In the genomic region with DNA sequence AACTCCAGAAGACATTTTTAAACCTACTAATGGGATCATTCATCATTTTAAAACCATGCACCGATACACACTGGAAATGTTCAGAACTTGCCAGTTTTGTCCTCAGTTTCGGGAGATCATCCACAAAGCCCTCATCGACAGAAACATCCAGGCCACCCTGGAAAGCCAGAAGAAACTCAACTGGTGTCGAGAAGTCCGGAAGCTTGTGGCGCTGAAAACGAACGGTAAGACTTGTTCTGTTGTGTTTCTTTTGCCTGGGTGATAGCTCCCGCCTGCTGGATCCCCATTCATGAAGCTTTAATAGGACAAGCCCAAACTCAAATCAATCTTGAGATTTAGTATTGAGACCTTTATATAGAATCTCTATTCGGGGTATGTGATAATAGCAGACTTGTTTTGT, we compare ENCODE assay signal across 11 cellular contexts. TPM values are rescaled to one million over a fixed set of nuclear protein-coding genes. Genes with fewer than 3 reads are reported as not detected.
DNase-seq lines count a peak whose midpoint lies in the region; ATAC-seq, FAIRE-seq and TF ChIP-seq lines count a peak whose summit lies in the region.
"Had no signal": no experiment of that assay in that cellular context is flagged by ENCODE, and none has a peak within 500 bp of the region (broad histone marks: within the 10 kb centered on the region; RNA-seq: fewer than 3 reads in every experiment).

No MANE protein-coding gene starts in this region.

- no peaks in the 10 kb centered on the region for H3K27me3 Mint-ChIP-seq in activated CD4-positive, alpha-beta T cell treated with anti-CD3 and anti-CD28 coated beads for 36 hours
- no peaks in the 10 kb centered on the region for H3K27me3 Mint-ChIP-seq in activated T-helper 17 cell treated with anti-CD3 and anti-CD28 coated beads, Interleukin-2, amount 50 U/mL, for 72 hours

- H3K36me3 Mint-ChIP-seq in activated CD4-positive, alpha-beta T cell treated with anti-CD3 and anti-CD28 coated beads for 36 hours (ENCODE audit: low read depth), result peaks cover 90% of the 10 kb centered on the region
- peaks cover 100% of the 10 kb centered on the region for H3K36me3 Mint-ChIP-seq in activated T-helper 17 cell treated with anti-CD3 and anti-CD28 coated beads, Interleukin-2, amount 50 U/mL, for 72 hours (ENCODE audit: low read depth)

- H3K4me1 ChIP-seq in iPS-20b (ENCODE audit: insufficient read depth, low read length), result peaks cover 9% of the 10 kb centered on the region
- H3K4me1 ChIP-seq in stomach, result peaks cover 40 to 83% (median 61%) of the 10 kb centered on the region in 4 donors
- peaks cover 0 to 33% (median 9%) of the 10 kb centered on the region in 3 donors for H3K4me1 ChIP-seq in pancreas

- CTCF ChIA-PET in activated CD4-positive, alpha-beta T cell treated with anti-CD3 and anti-CD28 coated beads for 36 hours (lab: Charles Lee), result interaction anchor here (0.6 to 10.9 kb wide), 34 partner anchors 11 to 238 kb away, joined by 3 to 137 read pairs (median 5); no protein-coding TSS in a partner anchor

- H3K9me3 Mint-ChIP-seq in activated CD4-positive, alpha-beta T cell treated with anti-CD3 and anti-CD28 coated beads for 36 hours (ENCODE audit: low read depth), result no peaks in the 10 kb centered on the region
- H3K9me3 Mint-ChIP-seq in activated T-helper 17 cell treated with anti-CD3 and anti-CD28 coated beads, Interleukin-2, amount 50 U/mL, for 72 hours, result no peaks in the 10 kb centered on the region
- H3K9me3 Mint-ChIP-seq: GM23338 had no signal

- 76 to 84% (median 76%) methylated on average over 10 of the region's 10 CpGs for WGBS in stomach, 5 donors
- WGBS in pancreas, 2 donors, result 78 to 79% methylated on average over 10 of the region's 10 CpGs

- no peaks in the 10 kb centered on the region for H3K9me3 ChIP-seq in iPS-20b (ENCODE audit: insufficient read depth, low read depth, low read length)
- no peaks in the 10 kb centered on the region for H3K9me3 ChIP-seq in stomach
- H3K9me3 ChIP-seq in pancreas, result no peaks in the 10 kb centered on the region

- H3K9ac ChIP-seq in iPS-20b (ENCODE audit: low read depth, low read length), result no peak overlapping the region

- no peak for FAIRE-seq in pancreas (lab: Jason Lieb, UNC)

- TF ChIP-seq CTCF in stomach (IDR thresholded peaks at IDR 0.05), result no peak
- no peak for TF ChIP-seq CTCF in pancreas (IDR thresholded peaks at IDR 0.05)

- POLR2A ChIA-PET in activated CD4-positive, alpha-beta T cell treated with anti-CD3 and anti-CD28 coated beads for 36 hours (lab: Charles Lee), result interaction anchor here (0.5 to 2.5 kb wide), 16 partner anchors 8 to 831 kb away, joined by 3 to 12 read pairs (median 6); no protein-coding TSS in a partner anchor

- H3K4me3 ChIP-seq in iPS-20b (ENCODE audit: low read length), result 0 out of 2 replicates have a peak overlapping the region, but pooled peaks have one; percentile 5
- H3K4me3 ChIP-seq in stomach, result peak overlapping the region in 3 of 4 donors; percentile 76 to 90 (median 83)
- peak overlapping the region in 1 of 4 donors; percentile 93 for H3K4me3 ChIP-seq in pancreas
- H3K4me3 ChIP-seq: GM23338 had no signal

- no peak for TF ChIP-seq POLR2A in stomach (IDR thresholded peaks at IDR 0.05)

- ATAC-seq in activated CD4-positive, alpha-beta T cell treated with anti-CD3 and anti-CD28 coated beads for 36 hours, result no peak
- no peak for ATAC-seq in activated T-helper 17 cell treated with anti-CD3 and anti-CD28 coated beads, Interleukin-2, amount 50 U/mL, for 72 hours (replicated peaks)
- no peak for ATAC-seq in pancreas
- ATAC-seq: GM23338 had no signal

- intact Hi-C loops in activated CD4-positive, alpha-beta T cell treated with anti-CD3 and anti-CD28 coated beads for 36 hours (cut with DNase I, micrococcal nuclease), result loop anchor here in 1 of 2 experiments (1.0 kb wide), 1 partner anchor 74 kb away; no protein-coding TSS in a partner anchor
- intact Hi-C loops in stomach (cut with DNase I; ENCODE audit: low total_unique reads) (loop anchor here (5.0 kb wide), 1 partner anchor 159 kb away; no protein-coding TSS in a partner anchor), pancreas (cut with DNase I) (loop anchor here in 1 of 3 donors (10.0 kb wide), 1 partner anchor 54 kb away; no protein-coding TSS in a partner anchor)

- no peak for DNase-seq in activated CD4-positive, alpha-beta T cell treated with anti-CD3 and anti-CD28 coated beads for 36 hours
- no peak for DNase-seq in activated CD4-positive, alpha-beta T cell treated with anti-CD3 and anti-CD28 coated beads for 1 hour
- DNase-seq in stomach, result no peak
- no peak for DNase-seq in activated effector memory CD4-positive, alpha-beta T cell treated with Interleukin-2 at 50 U/mL for 16 hours
- DNase-seq in D341Med (ENCODE audit: low spot score), result no peak
- DNase-seq in pancreas, result no peak
- DNase-seq: NCI-H510A treated with DMSO at 0.1 percent for 48 hours had no signal

- peaks cover 22% of the 10 kb centered on the region for H3K4me1 Mint-ChIP-seq in activated CD4-positive, alpha-beta T cell treated with anti-CD3 and anti-CD28 coated beads for 36 hours
- peaks cover 13% of the 10 kb centered on the region for H3K4me1 Mint-ChIP-seq in activated T-helper 17 cell treated with anti-CD3 and anti-CD28 coated beads, Interleukin-2, amount 50 U/mL, for 72 hours

- no peak overlapping the region for H3K27ac ChIP-seq in iPS-20b (ENCODE audit: low read length)
- peak overlapping the region in 4 of 5 donors; percentile 25 to 97 (median 94) for H3K27ac ChIP-seq in stomach
- H3K27ac ChIP-seq in pancreas, result peak overlapping the region in 2 of 4 donors; percentile 6 to 65
- H3K27ac ChIP-seq: 22Rv1 had no signal

- peak overlapping the region; percentile 99 for H3K27ac Mint-ChIP-seq in activated CD4-positive, alpha-beta T cell treated with anti-CD3 and anti-CD28 coated beads for 36 hours
- H3K27ac Mint-ChIP-seq in activated T-helper 17 cell treated with anti-CD3 and anti-CD28 coated beads, Interleukin-2, amount 50 U/mL, for 72 hours, result peak overlapping the region; percentile 95
- H3K27ac Mint-ChIP-seq: GM23338 had no signal

- no peak for TF ChIP-seq EP300 in stomach (IDR thresholded peaks at IDR 0.05)

- H3K36me3 ChIP-seq in iPS-20b (ENCODE audit: insufficient read depth, low read depth, low read length) (peaks cover 20% of the 10 kb centered on the region; the same call in 1 of the 2 replicates), stomach (peaks cover 16 to 36% (median 34%) of the 10 kb centered on the region in 4 donors), pancreas (peaks cover 0 to 22% (median 5%) of the 10 kb centered on the region in 3 donors)

- H3K27me3 ChIP-seq in iPS-20b (ENCODE audit: insufficient read depth, low read length) (peaks cover 19% of the 10 kb centered on the region), stomach (no peaks in the 10 kb centered on the region), pancreas (no peaks in the 10 kb centered on the region)

- peak overlapping the region; percentile 91 for H3K4me3 Mint-ChIP-seq in activated CD4-positive, alpha-beta T cell treated with anti-CD3 and anti-CD28 coated beads for 36 hours
- peak overlapping the region; percentile 95 for H3K4me3 Mint-ChIP-seq in activated T-helper 17 cell treated with anti-CD3 and anti-CD28 coated beads, Interleukin-2, amount 50 U/mL, for 72 hours
- H3K4me3 Mint-ChIP-seq: GM23338 had no signal

RNA-seq across cellular contexts. Expression of a gene that starts 4.2 kb away (rescaled TPM):
- total RNA-seq in activated CD4-positive, alpha-beta T cell treated with anti-CD3 and anti-CD28 coated beads for 36 hours, result 100 to 1,000 TPM; 284 to 371 TPM
- total RNA-seq in activated T-helper 17 cell treated with anti-CD3 and anti-CD28 coated beads, Interleukin-2, amount 50 U/mL, for 72 hours, result 100 to 1,000 TPM; 254 to 663 TPM
- total RNA-seq in stomach (10 to 100 TPM in 4 of 5 donors, 1 to 10 TPM in 1; 7.8 to 77.0 (median 34.1) TPM), pancreas (10 to 100 TPM in 5 of 6 donors, 1 to 10 TPM in 1; 9.3 to 59.2 (median 13.5) TPM)
- polyA plus RNA-seq in stomach (10 to 100 TPM in 2 of 3 donors, 1 to 10 TPM in 1; 9.5 to 13.6 (median 11.2) TPM), pancreas (10 to 100 TPM; 13.9 to 14.5 TPM)
